In the genomic region with DNA sequence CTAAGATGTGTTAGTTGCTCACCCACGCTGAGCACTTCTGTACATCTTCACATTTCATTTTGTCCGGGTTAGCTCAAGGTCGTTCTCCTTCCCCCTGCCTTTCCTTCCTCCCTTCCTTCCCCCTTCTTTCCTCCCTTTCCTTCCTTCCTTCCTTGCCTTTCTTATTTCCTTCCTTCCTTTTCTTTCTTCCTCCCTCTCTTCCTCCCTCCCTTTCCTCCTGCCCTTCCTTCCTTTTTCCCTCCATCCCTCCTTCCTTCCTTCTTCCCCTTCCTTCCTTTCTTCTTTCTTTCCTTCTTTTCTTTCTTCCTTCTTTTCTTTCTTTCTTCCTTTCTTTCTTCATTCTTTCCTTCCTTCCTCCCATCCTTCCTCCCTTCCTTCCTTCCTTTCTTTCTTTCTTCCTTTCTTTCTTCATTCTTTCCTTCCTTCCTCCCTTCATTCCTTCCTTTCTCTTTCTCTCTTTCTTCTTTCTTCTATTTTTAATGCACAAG, we compare ENCODE assay signal across 28 cellular contexts.
"Had no signal": no experiment of that assay in that cellular context is flagged by ENCODE, and none has a peak within 500 bp of the region (broad histone marks: within the 10 kb centered on the region; RNA-seq: fewer than 3 reads in every experiment).

No MANE protein-coding gene starts in this region.

- H3K27ac ChIP-seq: breast epithelium, esophagus muscularis mucosa, foreskin keratinocyte, heart right ventricle, left lung, lower lobe of right lung, right lobe of liver, skin epidermis, upper lobe of left lung, vagina had no signal

- H3K9me3 ChIP-seq: breast epithelium, esophagus muscularis mucosa, heart right ventricle, left lung, lower lobe of right lung, right lobe of liver, upper lobe of left lung, vagina had no signal

- H3K4me3 ChIP-seq: breast epithelium, esophagus muscularis mucosa, heart right ventricle, left lung, lower lobe of right lung, right lobe of liver, skin epidermis, upper lobe of left lung, vagina had no signal

- ATAC-seq: activated CD4-positive, CD25-positive, alpha-beta regulatory T cell treated with anti-CD3 and anti-CD28 coated beads, Interleukin-2, amount 50 U/mL, for 24 hours; activated naive CD8-positive, alpha-beta T cell treated with anti-CD3 and anti-CD28 coated beads, Interleukin-2, amount 50 U/mL, for 24 hours; foreskin keratinocyte; heart right ventricle; left lung; lower lobe of right lung; natural killer cell; right lobe of liver; stimulated activated memory B cell treated with anti-CD40 and anti-IgM and Interleukin-4, amounts not matched to agents 10 μg/mL and 1 μg/mL and 100 μg/mL, for 72 hours; stimulated activated naive CD8-positive, alpha-beta T cell treated with anti-CD3 and anti-CD28 coated beads, Interleukin-15, amount 100 ng/mL, for 72 hours had no signal

- DNase-seq: activated CD4-positive, alpha-beta T cell treated with anti-CD3 and anti-CD28 coated beads for 48 hours; activated CD4-positive, alpha-beta T cell treated with anti-CD3 and anti-CD28 coated beads, Interleukin-2, amount 50 U/mL, for 48 hours; activated CD8-positive, alpha-beta memory T cell treated with anti-CD3 and anti-CD28 coated beads for 24 hours; activated CD8-positive, alpha-beta memory T cell treated with anti-CD3 and anti-CD28 coated beads, Interleukin-2, amount 50 U/mL, for 4 hours; activated gamma-delta T cell; activated naive CD4-positive, alpha-beta T cell treated with anti-CD3 and anti-CD28 coated beads, Interleukin-2, amount 50 U/mL, for 16 hours; activated naive CD8-positive, alpha-beta T cell treated with anti-CD3 and anti-CD28 coated beads, Interleukin-2, amount 50 U/mL, for 24 hours; activated T-cell treated with anti-CD3 and anti-CD28 coated beads, Interleukin-2, amount 50 U/mL, for 1 hour; amygdala; central memory CD4-positive, alpha-beta T cell; foreskin keratinocyte; heart right ventricle; kidney glomerular epithelial cell; left lung; lower lobe of right lung; mesenchymal stem cell; natural killer cell; right lobe of liver; stimulated activated CD4-positive, alpha-beta T cell treated with anti-CD3 and anti-CD28 coated beads, Interleukin-4, amount 100 ng/mL, for 24 hours; stimulated activated naive CD8-positive, alpha-beta T cell treated with anti-CD3 and anti-CD28 coated beads, Interleukin-15, amount 100 ng/mL, for 72 hours; substantia nigra; upper lobe of left lung had no signal

- H3K4me1 ChIP-seq: foreskin keratinocyte, lower lobe of right lung, right lobe of liver, vagina had no signal

- H3K36me3 ChIP-seq: breast epithelium, esophagus muscularis mucosa, heart right ventricle, left lung, lower lobe of right lung, right lobe of liver, upper lobe of left lung, vagina had no signal

- H3K27me3 ChIP-seq: breast epithelium, esophagus muscularis mucosa, heart right ventricle, left lung, right lobe of liver, upper lobe of left lung, vagina had no signal
